1 cellular context compared by ENCODE assay signal in the genomic region with DNA sequence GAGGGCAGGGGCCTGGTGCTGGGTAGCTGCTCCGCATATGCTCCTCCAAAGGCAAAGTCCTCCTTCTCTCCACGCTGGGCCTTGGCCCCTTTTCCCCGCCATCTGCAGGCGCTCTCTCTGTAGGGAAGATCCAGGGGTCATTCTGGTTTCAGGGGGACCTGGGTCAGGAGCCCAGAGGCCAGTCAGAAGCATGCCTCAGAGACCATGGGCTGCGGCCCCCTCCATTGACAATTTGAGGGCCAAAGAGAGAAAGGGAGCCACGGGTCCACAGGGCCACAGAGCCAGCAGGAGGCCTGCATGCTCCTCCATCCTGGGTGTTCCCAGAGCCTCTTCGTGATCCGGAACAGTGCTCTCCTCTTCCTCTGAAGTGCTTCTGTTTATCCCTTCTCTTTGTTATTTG.
TF ChIP-seq lines count a peak whose summit lies in the region.

No MANE protein-coding gene starts in this region.

TF ChIP-seq in HepG2, 621 proteins besides CTCF, POLR2A, EP300 and RAD21:
- TF ChIP-seq ESRRA (CRISPR knock-in tag; IDR thresholded peaks at IDR 0.05; ENCODE audit: low read depth) (no peak), TBX2 (CRISPR knock-in tag; IDR thresholded peaks at IDR 0.05; ENCODE audit: borderline replicate concordance) (no peak), HNRNPUL1 (IDR thresholded peaks at IDR 0.05; ENCODE audit: low read depth, low read length) (no peak), CBX1 (IDR thresholded peaks at IDR 0.05; ENCODE audit: low read depth) (no peak), NRL (CRISPR knock-in tag; IDR thresholded peaks at IDR 0.05; ENCODE audit: borderline replicate concordance) (no peak), SMC3 (IDR thresholded peaks at IDR 0.05; ENCODE audit: low read length) (no peak), CBX5 (CRISPR knock-in tag; IDR thresholded peaks at IDR 0.05; ENCODE audit: borderline replicate concordance) (no peak), ZNF543 (CRISPR knock-in tag; IDR thresholded peaks at IDR 0.05) (no peak), XRCC5 (optimal IDR thresholded peaks at IDR 0.05; ENCODE audit: low read length) (no peak), AGO1 (IDR thresholded peaks at IDR 0.05; ENCODE audit: low read depth, low read length, poor library complexity, severe bottlenecking) (no peak), ZNF768 (CRISPR knock-in tag; IDR thresholded peaks at IDR 0.05) (no peak), ZNF468 (CRISPR knock-in tag; IDR thresholded peaks at IDR 0.05) (no peak)
- TF ChIP-seq, protein P1, sequence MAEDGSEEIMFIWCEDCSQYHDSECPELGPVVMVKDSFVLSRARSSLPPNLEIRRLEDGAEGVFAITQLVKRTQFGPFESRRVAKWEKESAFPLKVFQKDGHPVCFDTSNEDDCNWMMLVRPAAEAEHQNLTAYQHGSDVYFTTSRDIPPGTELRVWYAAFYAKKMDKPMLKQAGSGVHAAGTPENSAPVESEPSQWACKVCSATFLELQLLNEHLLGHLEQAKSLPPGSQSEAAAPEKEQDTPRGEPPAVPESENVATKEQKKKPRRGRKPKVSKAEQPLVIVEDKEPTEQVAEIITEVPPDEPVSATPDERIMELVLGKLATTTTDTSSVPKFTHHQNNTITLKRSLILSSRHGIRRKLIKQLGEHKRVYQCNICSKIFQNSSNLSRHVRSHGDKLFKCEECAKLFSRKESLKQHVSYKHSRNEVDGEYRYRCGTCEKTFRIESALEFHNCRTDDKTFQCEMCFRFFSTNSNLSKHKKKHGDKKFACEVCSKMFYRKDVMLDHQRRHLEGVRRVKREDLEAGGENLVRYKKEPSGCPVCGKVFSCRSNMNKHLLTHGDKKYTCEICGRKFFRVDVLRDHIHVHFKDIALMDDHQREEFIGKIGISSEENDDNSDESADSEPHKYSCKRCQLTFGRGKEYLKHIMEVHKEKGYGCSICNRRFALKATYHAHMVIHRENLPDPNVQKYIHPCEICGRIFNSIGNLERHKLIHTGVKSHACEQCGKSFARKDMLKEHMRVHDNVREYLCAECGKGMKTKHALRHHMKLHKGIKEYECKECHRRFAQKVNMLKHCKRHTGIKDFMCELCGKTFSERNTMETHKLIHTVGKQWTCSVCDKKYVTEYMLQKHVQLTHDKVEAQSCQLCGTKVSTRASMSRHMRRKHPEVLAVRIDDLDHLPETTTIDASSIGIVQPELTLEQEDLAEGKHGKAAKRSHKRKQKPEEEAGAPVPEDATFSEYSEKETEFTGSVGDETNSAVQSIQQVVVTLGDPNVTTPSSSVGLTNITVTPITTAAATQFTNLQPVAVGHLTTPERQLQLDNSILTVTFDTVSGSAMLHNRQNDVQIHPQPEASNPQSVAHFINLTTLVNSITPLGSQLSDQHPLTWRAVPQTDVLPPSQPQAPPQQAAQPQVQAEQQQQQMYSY (CRISPR knock-in tag; IDR thresholded peaks at IDR 0.05), result no peak
- TF ChIP-seq, protein P2, sequence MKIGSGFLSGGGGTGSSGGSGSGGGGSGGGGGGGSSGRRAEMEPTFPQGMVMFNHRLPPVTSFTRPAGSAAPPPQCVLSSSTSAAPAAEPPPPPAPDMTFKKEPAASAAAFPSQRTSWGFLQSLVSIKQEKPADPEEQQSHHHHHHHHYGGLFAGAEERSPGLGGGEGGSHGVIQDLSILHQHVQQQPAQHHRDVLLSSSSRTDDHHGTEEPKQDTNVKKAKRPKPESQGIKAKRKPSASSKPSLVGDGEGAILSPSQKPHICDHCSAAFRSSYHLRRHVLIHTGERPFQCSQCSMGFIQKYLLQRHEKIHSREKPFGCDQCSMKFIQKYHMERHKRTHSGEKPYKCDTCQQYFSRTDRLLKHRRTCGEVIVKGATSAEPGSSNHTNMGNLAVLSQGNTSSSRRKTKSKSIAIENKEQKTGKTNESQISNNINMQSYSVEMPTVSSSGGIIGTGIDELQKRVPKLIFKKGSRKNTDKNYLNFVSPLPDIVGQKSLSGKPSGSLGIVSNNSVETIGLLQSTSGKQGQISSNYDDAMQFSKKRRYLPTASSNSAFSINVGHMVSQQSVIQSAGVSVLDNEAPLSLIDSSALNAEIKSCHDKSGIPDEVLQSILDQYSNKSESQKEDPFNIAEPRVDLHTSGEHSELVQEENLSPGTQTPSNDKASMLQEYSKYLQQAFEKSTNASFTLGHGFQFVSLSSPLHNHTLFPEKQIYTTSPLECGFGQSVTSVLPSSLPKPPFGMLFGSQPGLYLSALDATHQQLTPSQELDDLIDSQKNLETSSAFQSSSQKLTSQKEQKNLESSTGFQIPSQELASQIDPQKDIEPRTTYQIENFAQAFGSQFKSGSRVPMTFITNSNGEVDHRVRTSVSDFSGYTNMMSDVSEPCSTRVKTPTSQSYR (CRISPR knock-in tag; IDR thresholded peaks at IDR 0.05; ENCODE audit: borderline replicate concordance), result no peak
